Comparison of ENCODE assay signal across 9 cellular contexts in genomic region chr20:19802492-19803158, GRCh38. TPM values are rescaled to one million over a fixed set of nuclear protein-coding genes. Genes with fewer than 3 reads are reported as not detected.
A peak's percentile ranks its signal among the peaks of the same experiment; 100 is the strongest.
DNase-seq lines count a peak whose midpoint lies in the region; ATAC-seq and TF ChIP-seq lines count a peak whose summit lies in the region.
"Had no signal": no experiment of that assay in that cellular context is flagged by ENCODE, and none has a peak within 500 bp of the region (broad histone marks: within the 10 kb centered on the region; RNA-seq: fewer than 3 reads in every experiment).

No MANE protein-coding gene starts in this region.

- no peak overlapping the region for H3K4me2 ChIP-seq in SK-N-SH

- H3K4me1 ChIP-seq in SK-N-SH (ENCODE audit: control insufficient read depth in 1 of 2, insufficient read depth in 2 of 2, low read depth in 1 of 2, low read length in 1 of 2) (peaks cover 12 to 13% of the 10 kb centered on the region in 2 experiments; a peak in 3 of 4 replicates), aorta (ENCODE audit: control insufficient read depth in 1 of 2, insufficient read depth in 2 of 2, low read length in 2 of 2) (no peaks in the 10 kb centered on the region)

- no peak for DNase-seq in natural killer cell treated with Interleukin-12 subunit alpha and Interleukin-12 subunit beta and Interleukin-15 and Interleukin-18, amount 100 ng/mL, for 72 hours (ENCODE audit: low spot score)
- DNase-seq in natural killer cell (no peak), SK-N-SH (no peak), iPS-NIHi7 (ENCODE audit: extremely low spot score) (peak; percentile 54), aorta (no peak), GM03348 (ENCODE audit: low spot score) (no peak), GF-D8 (lab: John Stamatoyannopoulos, UW) (no peak)
- DNase-seq in activated naive CD4-positive, alpha-beta T cell treated with anti-CD3 and anti-CD28 coated beads, Interleukin-2, amount 50 U/mL, for 72 hours (ENCODE audit: low spot score in 2 of 2), result no peak
- DNase-seq: OCI-M1 had no signal

- no peaks in the 10 kb centered on the region for H3K4me1 Mint-ChIP-seq in natural killer cell treated with Interleukin-12 subunit alpha and Interleukin-12 subunit beta and Interleukin-15 and Interleukin-18, amount 100 ng/mL, for 72 hours (ENCODE audit: low read depth in 2 of 2)
- H3K4me1 Mint-ChIP-seq in natural killer cell, result no peaks in the 10 kb centered on the region

- WGBS in SK-N-SH (ENCODE audit: low lambda C conversion rate), result 85% methylated on average over 4 of the region's 4 CpGs
- WGBS in aorta, 2 donors, result 92 to 98% methylated on average over 4 of the region's 4 CpGs

- H3K4me3 Mint-ChIP-seq in natural killer cell treated with Interleukin-12 subunit alpha and Interleukin-12 subunit beta and Interleukin-15 and Interleukin-18, amount 100 ng/mL, for 72 hours, result no peak overlapping the region
- H3K4me3 Mint-ChIP-seq in natural killer cell, result no peak overlapping the region

- CTCF ChIA-PET in SK-N-SH (lab: Yijun Ruan, JAX), result no interaction called here

- ATAC-seq in natural killer cell treated with Interleukin-12 subunit alpha and Interleukin-12 subunit beta and Interleukin-15 and Interleukin-18, amount 100 ng/mL, for 72 hours, result peak; percentile 44 to 52
- ATAC-seq in natural killer cell, result no peak
- ATAC-seq in aorta (ENCODE audit: low FRiP score), result peak; percentile 33
- ATAC-seq in activated naive CD4-positive, alpha-beta T cell treated with anti-CD3 and anti-CD28 coated beads, Interleukin-2, amount 50 U/mL, for 72 hours, result no peak

- no peak overlapping the region for H3K9ac ChIP-seq in SK-N-SH

- no peaks in the 10 kb centered on the region for H3K27me3 ChIP-seq in SK-N-SH (ENCODE audit: insufficient read depth)
- H3K27me3 ChIP-seq in aorta (ENCODE audit: control insufficient read depth in 1 of 2, insufficient read depth in 2 of 2, low read length in 1 of 2), result no peaks in the 10 kb centered on the region

- no peak for TF ChIP-seq RAD21 in SK-N-SH (IDR thresholded peaks at IDR 0.05; ENCODE audit: low read length)

- H3K27me3 Mint-ChIP-seq in natural killer cell treated with Interleukin-12 subunit alpha and Interleukin-12 subunit beta and Interleukin-15 and Interleukin-18, amount 100 ng/mL, for 72 hours, result peaks cover 8 to 10% of the 10 kb centered on the region in 2 donors
- peaks cover 0 to 10% of the 10 kb centered on the region in 2 donors for H3K27me3 Mint-ChIP-seq in natural killer cell (ENCODE audit: low read depth in 2 of 2)

- H3K9me3 ChIP-seq in SK-N-SH (no peaks in the 10 kb centered on the region), aorta (ENCODE audit: control insufficient read depth, low read length) (no peaks in the 10 kb centered on the region)

- no peaks in the 10 kb centered on the region for H3K9me3 Mint-ChIP-seq in natural killer cell treated with Interleukin-12 subunit alpha and Interleukin-12 subunit beta and Interleukin-15 and Interleukin-18, amount 100 ng/mL, for 72 hours
- H3K9me3 Mint-ChIP-seq in natural killer cell, result no peaks in the 10 kb centered on the region
- no peaks in the 10 kb centered on the region for H3K9me3 Mint-ChIP-seq in activated naive CD4-positive, alpha-beta T cell treated with anti-CD3 and anti-CD28 coated beads, Interleukin-2, amount 50 U/mL, for 72 hours

- H3K79me2 ChIP-seq in SK-N-SH (ENCODE audit: insufficient read depth), result no peaks in the 10 kb centered on the region

- peaks cover 8 to 28% of the 10 kb centered on the region in 2 experiments for H3K36me3 ChIP-seq in SK-N-SH (replicated peaks in 1 of 2; ENCODE audit: control insufficient read depth in 1 of 2, insufficient read depth in 2 of 2, low read length in 1 of 2)
- peaks cover 3 to 4% of the 10 kb centered on the region in 2 donors for H3K36me3 ChIP-seq in aorta (ENCODE audit: control insufficient read depth in 1 of 2, insufficient read depth in 2 of 2, low read length in 1 of 2)

- H3K4me3 ChIP-seq in SK-N-SH (ENCODE audit: low read depth in 2 of 2, low read length in 1 of 2), result no peak overlapping the region
- H3K4me3 ChIP-seq in aorta (ENCODE audit: low read length in 2 of 2), result no peak overlapping the region

- no peak for TF ChIP-seq CTCF in natural killer cell (IDR thresholded peaks at IDR 0.05)
- peak; percentile 21; the same call in 1 of the 2 replicates for TF ChIP-seq CTCF in SK-N-SH (IDR thresholded peaks at IDR 0.05)

- H3K9me2 ChIP-seq in SK-N-SH, result no peaks in the 10 kb centered on the region

- POLR2A ChIA-PET in SK-N-SH (lab: Yijun Ruan, JAX), result no interaction called here

- no peak overlapping the region for H3K27ac ChIP-seq in SK-N-SH (ENCODE audit: low read depth in 2 of 2, low read length in 1 of 2)
- no peak overlapping the region for H3K27ac ChIP-seq in aorta (ENCODE audit: low read depth in 1 of 2, low read length in 2 of 2)

- peaks cover 5% of the 10 kb centered on the region for H3F3A ChIP-seq in SK-N-SH (replicated peaks; ENCODE audit: insufficient read depth)

- no peak overlapping the region for H2AFZ ChIP-seq in SK-N-SH (ENCODE audit: low read depth)

- H3K36me3 Mint-ChIP-seq in natural killer cell treated with Interleukin-12 subunit alpha and Interleukin-12 subunit beta and Interleukin-15 and Interleukin-18, amount 100 ng/mL, for 72 hours, result no peaks in the 10 kb centered on the region
- no peaks in the 10 kb centered on the region for H3K36me3 Mint-ChIP-seq in natural killer cell
- no peaks in the 10 kb centered on the region for H3K36me3 Mint-ChIP-seq in activated naive CD4-positive, alpha-beta T cell treated with anti-CD3 and anti-CD28 coated beads, Interleukin-2, amount 50 U/mL, for 72 hours

- H4K20me1 ChIP-seq in SK-N-SH (ENCODE audit: insufficient read depth), result no peaks in the 10 kb centered on the region

- no peak overlapping the region for H3K27ac Mint-ChIP-seq in natural killer cell treated with Interleukin-12 subunit alpha and Interleukin-12 subunit beta and Interleukin-15 and Interleukin-18, amount 100 ng/mL, for 72 hours
- H3K27ac Mint-ChIP-seq in natural killer cell, result no peak overlapping the region
- no peak overlapping the region for H3K27ac Mint-ChIP-seq in activated naive CD4-positive, alpha-beta T cell treated with anti-CD3 and anti-CD28 coated beads, Interleukin-2, amount 50 U/mL, for 72 hours

- intact Hi-C loops in natural killer cell (cut with micrococcal nuclease) (no loop called here), aorta (cut with DNase I) (no loop called here)

- TF ChIP-seq EP300 in SK-N-SH (IDR thresholded peaks at IDR 0.05; ENCODE audit: borderline replicate concordance in 1 of 2, low read depth in 1 of 2, low read length in 1 of 2), result no peak

TF ChIP-seq in SK-N-SH, 30 proteins besides CTCF, POLR2A, EP300 and RAD21 (continues in another document):
- TF ChIP-seq, protein P1, sequence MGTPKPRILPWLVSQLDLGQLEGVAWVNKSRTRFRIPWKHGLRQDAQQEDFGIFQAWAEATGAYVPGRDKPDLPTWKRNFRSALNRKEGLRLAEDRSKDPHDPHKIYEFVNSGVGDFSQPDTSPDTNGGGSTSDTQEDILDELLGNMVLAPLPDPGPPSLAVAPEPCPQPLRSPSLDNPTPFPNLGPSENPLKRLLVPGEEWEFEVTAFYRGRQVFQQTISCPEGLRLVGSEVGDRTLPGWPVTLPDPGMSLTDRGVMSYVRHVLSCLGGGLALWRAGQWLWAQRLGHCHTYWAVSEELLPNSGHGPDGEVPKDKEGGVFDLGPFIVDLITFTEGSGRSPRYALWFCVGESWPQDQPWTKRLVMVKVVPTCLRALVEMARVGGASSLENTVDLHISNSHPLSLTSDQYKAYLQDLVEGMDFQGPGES (IDR thresholded peaks at IDR 0.05; ENCODE audit: low read depth, low read length), result no peak
- no peak for TF ChIP-seq REST (IDR thresholded peaks at IDR 0.05; ENCODE audit: low read depth, low read length)
- TF ChIP-seq GATA2 (CRISPR knock-in tag; IDR thresholded peaks at IDR 0.05), result no peak
- no peak for TF ChIP-seq MEF2A (IDR thresholded peaks at IDR 0.05; ENCODE audit: borderline replicate concordance, low read depth)
- TF ChIP-seq JUND (IDR thresholded peaks at IDR 0.05), result no peak
- TF ChIP-seq, protein P2, sequence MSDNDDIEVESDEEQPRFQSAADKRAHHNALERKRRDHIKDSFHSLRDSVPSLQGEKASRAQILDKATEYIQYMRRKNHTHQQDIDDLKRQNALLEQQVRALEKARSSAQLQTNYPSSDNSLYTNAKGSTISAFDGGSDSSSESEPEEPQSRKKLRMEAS (IDR thresholded peaks at IDR 0.05; ENCODE audit: low read depth), result no peak
- no peak for TF ChIP-seq ELF1 (IDR thresholded peaks at IDR 0.05)
- no peak for TF ChIP-seq MXI1 (IDR thresholded peaks at IDR 0.05; ENCODE audit: low read depth, low read length)

RNA-seq across cellular contexts. Expression of gene RIN2, which starts 44.6 kb away (rescaled TPM):
- not detected for total RNA-seq in natural killer cell treated with Interleukin-12 subunit alpha and Interleukin-12 subunit beta and Interleukin-15 and Interleukin-18, amount 100 ng/mL, for 72 hours
- total RNA-seq in natural killer cell (1 to 10 TPM in 2 of 3 donors, under 1 TPM in 1; 0.72 to 2.7 (median 2.7) TPM), aorta (100 to 1,000 TPM in 1 of 2 donors, 10 to 100 TPM in 1; 67.0 to 128 TPM)
- polyA plus RNA-seq in SK-N-SH (2012; rRNA removed) (6.3 and 6.8 TPM in 2 replicates), aorta (10 to 100 TPM; 17.0 to 24.7 TPM)
- polyA plus RNA-seq in SK-N-SH (2012; cell fraction: cytosol; rRNA removed), result 4.6 and 6.0 TPM in 2 replicates
- polyA plus RNA-seq in SK-N-SH (2012; cell fraction: nucleus; rRNA removed), result 8.6 and 11.2 TPM in 2 replicates
- not detected for total RNA-seq in activated naive CD4-positive, alpha-beta T cell treated with anti-CD3 and anti-CD28 coated beads, Interleukin-2, amount 50 U/mL, for 72 hours

Comparison
In these comparisons a context has a peak if more than half of its experiments do, and no peak if none do; other contexts are left out.
1. ATAC-seq: peak in natural killer cell treated with Interleukin-12 subunit alpha and Interleukin-12 subunit beta and Interleukin-15 and Interleukin-18, amount 100 ng/mL, for 72 hours (2 of 2) and aorta (single experiment); none in natural killer cell (0 of 3) and activated naive CD4-positive, alpha-beta T cell treated with anti-CD3 and anti-CD28 coated beads, Interleukin-2, amount 50 U/mL, for 72 hours (0 of 2).
2. RNA of gene RIN2, which starts 44.6 kb away (total RNA-seq): 67.0 to 128 TPM in aorta; 0.72 to 2.7 TPM in natural killer cell, not detected in natural killer cell treated with Interleukin-12 subunit alpha and Interleukin-12 subunit beta and Interleukin-15 and Interleukin-18, amount 100 ng/mL, for 72 hours and not detected in activated naive CD4-positive, alpha-beta T cell treated with anti-CD3 and anti-CD28 coated beads, Interleukin-2, amount 50 U/mL, for 72 hours; every median in the first group is over 10 times any median in the second.